Comparison of ENCODE assay signal across 21 cellular contexts in the genomic region with DNA sequence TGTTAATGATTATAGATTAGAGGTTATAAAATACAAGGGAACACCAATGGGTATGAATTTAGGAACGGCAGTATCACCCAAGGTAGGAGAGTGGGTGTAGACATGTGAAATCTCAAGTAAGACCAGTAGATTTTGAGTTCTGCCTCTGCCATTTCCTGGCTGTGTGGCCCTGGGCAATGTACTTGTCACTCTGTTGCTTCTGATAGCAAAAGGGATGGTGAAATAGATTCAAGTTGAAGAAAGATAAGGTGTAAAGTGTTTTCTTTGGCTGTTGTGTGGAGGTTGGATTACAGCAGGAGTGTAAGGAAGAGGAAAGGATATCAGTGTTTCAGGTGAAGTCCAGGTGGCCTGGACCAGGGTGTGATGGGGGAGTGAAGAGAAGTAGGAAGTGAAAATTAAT.
"Had no signal": no experiment of that assay in that cellular context is flagged by ENCODE, and none has a peak within 500 bp of the region (broad histone marks: within the 10 kb centered on the region; RNA-seq: fewer than 3 reads in every experiment).

No MANE protein-coding gene starts in this region.

- DNase-seq: Kasumi-1, MM.1S, NCI-H1092 treated with DMSO at 0.1 percent for 48 hours, NCI-H1436, NCI-H187, NCI-H2029, NCI-H2081 treated with DMSO at 0.1 percent for 48 hours, NCI-H2171, NCI-H226, NCI-H446, NCI-H510A, NCI-H524 treated with DMSO at 0.1 percent for 48 hours, NCI-H69, NCI-H774, Right ventricle myocardium superior, RPMI8226, SIG-M5 had no signal

- H3K4me2 ChIP-seq: KMS-11 had no signal

- H3K9me3 ChIP-seq: SJSA1 had no signal

- H3K36me3 ChIP-seq: SJSA1 had no signal

- FAIRE-seq: RCC 7860 had no signal

- H3K27ac ChIP-seq: KMS-11, SJSA1, SK-N-MC had no signal

- H3K4me3 ChIP-seq: SJSA1, SK-N-MC had no signal

- H3K27me3 ChIP-seq: SJSA1 had no signal

- H3K9ac ChIP-seq: KMS-11 had no signal
